In genomic region chr4:3767569-3768288, GRCh38 we compare ENCODE assay signal across 10 cellular contexts. TPM values are rescaled to one million over a fixed set of nuclear protein-coding genes. Genes with fewer than 3 reads are reported as not detected.
DNase-seq lines count a peak whose midpoint lies in the region; FAIRE-seq and TF ChIP-seq lines count a peak whose summit lies in the region.
"Had no signal": no experiment of that assay in that cellular context is flagged by ENCODE, and none has a peak within 500 bp of the region (broad histone marks: within the 10 kb centered on the region; RNA-seq: fewer than 3 reads in every experiment).

No MANE protein-coding gene starts in this region.

- H3K27me3 ChIP-seq in endodermal cell (ENCODE audit: control insufficient read depth, insufficient read depth, low read length, poor library complexity, severe bottlenecking) (peaks cover 10% of the 10 kb centered on the region), neural progenitor cell (peaks cover 56% of the 10 kb centered on the region)

- WGBS in endodermal cell (ENCODE audit: insufficient coverage in 1 of 2, insufficient read length in 1 of 2), 2 experiments: 35 to 36% methylated on average over 30 to 58 of the region's 58 CpGs

- H3F3A ChIP-seq in neural progenitor cell (ENCODE audit: low read depth): peaks cover 25% of the 10 kb centered on the region

- H3K36me3 Mint-ChIP-seq in endodermal cell (ENCODE audit: low read depth) (no peaks in the 10 kb centered on the region), neural progenitor cell (no peaks in the 10 kb centered on the region), CD14-positive monocyte (peaks cover 0 to 4% of the 10 kb centered on the region in 2 donors)

- H3K79me2 ChIP-seq in neural progenitor cell (ENCODE audit: low read depth): no peaks in the 10 kb centered on the region

- H3K4me3 ChIP-seq in endodermal cell (ENCODE audit: low read length) (no peak overlapping the region), neural progenitor cell (no peak overlapping the region)

- peak overlapping the region; percentile 74 for H3K4me3 Mint-ChIP-seq in endodermal cell
- H3K4me3 Mint-ChIP-seq in neural progenitor cell: peak overlapping the region; percentile 84
- peak overlapping the region in 1 of 2 donors; percentile 94 for H3K4me3 Mint-ChIP-seq in CD14-positive monocyte

- H3K4me1 Mint-ChIP-seq in endodermal cell: peaks cover 15% of the 10 kb centered on the region
- H3K4me1 Mint-ChIP-seq in neural progenitor cell: peaks cover 26% of the 10 kb centered on the region
- peaks cover 4% of the 10 kb centered on the region for H3K4me1 Mint-ChIP-seq in CD14-positive monocyte

- H3K27ac ChIP-seq in endodermal cell (ENCODE audit: low read depth, low read length): no peak overlapping the region
- H3K27ac ChIP-seq in neural progenitor cell: no peak overlapping the region
- H3K27ac ChIP-seq: A549 had no signal

- H3K27ac Mint-ChIP-seq in endodermal cell (no peak overlapping the region), neural progenitor cell (no peak overlapping the region), CD14-positive monocyte (no peak overlapping the region)

- H3K9ac ChIP-seq in endodermal cell (ENCODE audit: extremely low read depth, low read length, poor library complexity, severe bottlenecking): no peak overlapping the region
- H3K9ac ChIP-seq in neural progenitor cell: no peak overlapping the region

- DNase-seq in NCI-H1092 treated with DMSO at 0.1 percent for 48 hours (lab: John Stamatoyannopoulos, UW) (peak; percentile 35), NCI-H1092 (lab: John Stamatoyannopoulos, UW) (no peak), NCI-H2029 treated with DMSO at 0.1 percent for 48 hours (lab: John Stamatoyannopoulos, UW) (peak; percentile 21), endodermal cell (peak; percentile 85), neural progenitor cell (ENCODE audit: low spot score) (peak; percentile 83), T-helper 9 cell (no peak), CD14-positive monocyte (ENCODE audit: low spot score) (no peak), HTR-8/SVneo (ENCODE audit: insufficient read length, low spot score) (no peak)

- H3K4me1 ChIP-seq in endodermal cell (ENCODE audit: control insufficient read depth, insufficient read depth, low read length) (peaks cover 16% of the 10 kb centered on the region), neural progenitor cell (peaks cover 11% of the 10 kb centered on the region)
- H3K4me1 ChIP-seq: A549 had no signal

- H3K36me3 ChIP-seq in endodermal cell (ENCODE audit: control insufficient read depth, insufficient read depth, low read length) (no peaks in the 10 kb centered on the region), neural progenitor cell (no peaks in the 10 kb centered on the region)

- H4K20me1 ChIP-seq in neural progenitor cell (ENCODE audit: low read depth): peaks cover 19% of the 10 kb centered on the region

- intact Hi-C loops in CD14-positive monocyte (cut with micrococcal nuclease): no loop called here

- peaks cover 23% of the 10 kb centered on the region for H3K27me3 Mint-ChIP-seq in endodermal cell (ENCODE audit: insufficient read depth)
- H3K27me3 Mint-ChIP-seq in neural progenitor cell (ENCODE audit: insufficient read depth, low read depth): peaks cover 30% of the 10 kb centered on the region
- H3K27me3 Mint-ChIP-seq in CD14-positive monocyte (ENCODE audit: low read depth in 3 of 3): peaks cover 34 to 64% (median 54%) of the 10 kb centered on the region in 3 donors

- H3K9me3 ChIP-seq in endodermal cell (ENCODE audit: control insufficient read depth, low read length) (no peaks in the 10 kb centered on the region), neural progenitor cell (ENCODE audit: low read depth) (no peaks in the 10 kb centered on the region)
- H3K9me3 ChIP-seq: A549 had no signal

- TF ChIP-seq CTCF in endodermal cell (conservative IDR thresholded peaks at IDR 0.05): peak; percentile 62
- TF ChIP-seq CTCF in neural progenitor cell (IDR thresholded peaks at IDR 0.05): peak; percentile 48
- no peak for TF ChIP-seq CTCF in CD14-positive monocyte (IDR thresholded peaks at IDR 0.05)

- FAIRE-seq in HTR-8/SVneo (lab: Jason Lieb, UNC): no peak
- FAIRE-seq: A549, colon had no signal

- peak overlapping the region; percentile 54 for H3K4me2 ChIP-seq in neural progenitor cell

- peaks cover 2% of the 10 kb centered on the region for H3K9me3 Mint-ChIP-seq in endodermal cell
- no peaks in the 10 kb centered on the region for H3K9me3 Mint-ChIP-seq in neural progenitor cell
- H3K9me3 Mint-ChIP-seq in CD14-positive monocyte: peaks cover 0 to 9% (median 6%) of the 10 kb centered on the region in 7 donors

- H2AFZ ChIP-seq in neural progenitor cell (replicated peaks): no peak overlapping the region

RNA-seq across cellular contexts. Expression of gene ADRA2C, which starts 1.5 kb away (rescaled TPM):
- total RNA-seq in endodermal cell (10 to 100 TPM; 16.0 to 17.3 TPM), neural progenitor cell (ENCODE audit: low replicate concordance) (2.5 and 12.9 TPM in 2 replicates)
- polyA plus RNA-seq in endodermal cell (2013, experiment 1 of 2): 6.2 TPM
- 6.1 TPM for polyA plus RNA-seq in endodermal cell (2013, experiment 2 of 2)
- not detected for polyA plus RNA-seq in CD14-positive monocyte

Comparison
In these comparisons a context has a peak if more than half of its experiments do, and no peak if none do; other contexts are left out.
1. DNase-seq: peak in NCI-H1092 treated with DMSO at 0.1 percent for 48 hours (single experiment), NCI-H2029 treated with DMSO at 0.1 percent for 48 hours (single experiment), endodermal cell (single experiment) and neural progenitor cell (single experiment); none in NCI-H1092 (single experiment), T-helper 9 cell (single experiment), CD14-positive monocyte (single experiment) and HTR-8/SVneo (single experiment).